15 cellular contexts compared by ENCODE assay signal in genomic region chr16:75116911-75117245, GRCh38. TPM values are rescaled to one million over a fixed set of nuclear protein-coding genes. Genes with fewer than 3 reads are reported as not detected.
DNase-seq lines count a peak whose midpoint lies in the region; ATAC-seq and TF ChIP-seq lines count a peak whose summit lies in the region.
"Had no signal": no experiment of that assay in that cellular context is flagged by ENCODE, and none has a peak within 500 bp of the region (broad histone marks: within the 10 kb centered on the region; RNA-seq: fewer than 3 reads in every experiment).

No MANE protein-coding gene starts in this region.

- no peak overlapping the region for H2AFZ ChIP-seq in SK-N-SH (ENCODE audit: low read depth)

- CTCF ChIA-PET in HEK293 (lab: Yijun Ruan, JAX) (no interaction called here), WTC11 (lab: Charles Lee) (interaction anchor here (1.2 kb wide), 2 partner anchors 118 to 254 kb away, joined by 3 read pairs; partner anchors contain the start of gene ZNRF1), SK-N-SH (lab: Yijun Ruan, JAX) (interaction anchor here (0.6 to 1.7 kb wide), 2 partner anchors 102 to 118 kb away, joined by 3 to 11 read pairs; partner anchors contain the start of gene ZNRF1)

- WGBS in SK-N-SH (ENCODE audit: low lambda C conversion rate): 38% methylated on average over 3 of the region's 3 CpGs

- H3K27ac Mint-ChIP-seq in WTC11: peak overlapping the region; percentile 92
- H3K27ac Mint-ChIP-seq: stimulated activated naive CD8-positive, alpha-beta T cell treated with anti-CD3 and anti-CD28 coated beads, Interleukin-15, amount 100 ng/mL, for 72 hours had no signal

- H3K27me3 ChIP-seq in iPS-15b (ENCODE audit: control insufficient read depth, insufficient read depth, low read length) (no peaks in the 10 kb centered on the region), skeletal muscle tissue (ENCODE audit: control insufficient read depth in 3 of 3, insufficient read depth in 3 of 3, low read length in 3 of 3) (no peaks in the 10 kb centered on the region), SK-N-SH (ENCODE audit: insufficient read depth) (no peaks in the 10 kb centered on the region)

- TF ChIP-seq CTCF in HEK293 (tag by site-specific recombination; IDR thresholded peaks at IDR 0.05) (no peak), WTC11 (IDR thresholded peaks at IDR 0.05) (no peak), SK-N-SH (IDR thresholded peaks at IDR 0.05) (no peak)

- DNase-seq in WTC11 (ENCODE audit: low spot score): no peak
- no peak for DNase-seq in T-helper 2 cell
- no peak for DNase-seq in SW480 (ENCODE audit: low spot score)
- DNase-seq in SK-N-SH: no peak
- DNase-seq in NCI-H446 treated with DMSO at 0.1 percent for 48 hours (lab: John Stamatoyannopoulos, UW): no peak
- DNase-seq: activated CD4-positive, alpha-beta T cell treated with anti-CD3 and anti-CD28 coated beads for 48 hours; activated T-cell treated with anti-CD3 and anti-CD28 coated beads, Interleukin-2, amount 50 U/mL, for 24 hours; NCI-H1694 treated with DMSO at 0.1 percent for 48 hours; NCI-H774; stimulated activated naive CD8-positive, alpha-beta T cell treated with anti-CD3 and anti-CD28 coated beads, Interleukin-15, amount 100 ng/mL, for 72 hours had no signal

- H3K79me2 ChIP-seq in SK-N-SH (ENCODE audit: insufficient read depth): no peaks in the 10 kb centered on the region

- H3K4me2 ChIP-seq in SK-N-SH: no peak overlapping the region

- POLR2A ChIA-PET in HEK293 (lab: Yijun Ruan, JAX) (interaction anchor here (0.7 kb wide), 1 partner anchor 166 kb away, joined by 4 read pairs; no protein-coding TSS in a partner anchor), WTC11 (lab: Charles Lee) (no interaction called here), SK-N-SH (lab: Yijun Ruan, JAX) (interaction anchor here (0.7 kb wide), 1 partner anchor 11 kb away, joined by 3 read pairs; no protein-coding TSS in a partner anchor)

- peaks cover 6% of the 10 kb centered on the region for H3K36me3 Mint-ChIP-seq in WTC11

- no peaks in the 10 kb centered on the region for H3F3A ChIP-seq in SK-N-SH (replicated peaks; ENCODE audit: insufficient read depth)

- H3K27ac ChIP-seq in HEK293 (ENCODE audit: extremely low read depth, low read depth, low read length) (no peak overlapping the region), skeletal muscle tissue (ENCODE audit: low read depth, low read length) (peak overlapping the region; percentile 96), SK-N-SH (ENCODE audit: low read depth in 2 of 2, low read length in 1 of 2) (no peak overlapping the region)
- H3K27ac ChIP-seq: BLaER1 treated with 17β-estradiol and CSF1 and Interleukin-3, amounts not matched to agents 10 nM and 100 nM had no signal

- H3K36me3 ChIP-seq in HEK293 (ENCODE audit: control insufficient read depth in 2 of 2, insufficient read depth in 1 of 2, low read length in 2 of 2) (no peaks in the 10 kb centered on the region), iPS-15b (ENCODE audit: control insufficient read depth, insufficient read depth, low read length) (peaks cover 23% of the 10 kb centered on the region), skeletal muscle tissue (ENCODE audit: control insufficient read depth in 3 of 3, insufficient read depth in 3 of 3, low read length in 3 of 3) (peaks cover 7 to 22% (median 20%) of the 10 kb centered on the region in 3 donors), SK-N-SH (replicated peaks in 1 of 2; ENCODE audit: control insufficient read depth in 1 of 2, insufficient read depth in 2 of 2, low read length in 1 of 2) (no peaks in the 10 kb centered on the region)
- H3K36me3 ChIP-seq: BLaER1 treated with 17β-estradiol and CSF1 and Interleukin-3, amounts not matched to agents 10 nM and 100 nM had no signal

- H3K9ac ChIP-seq in iPS-15b (ENCODE audit: low read depth, low read length) (no peak overlapping the region), skeletal muscle tissue (ENCODE audit: low read depth in 1 of 3, low read length in 3 of 3) (peak overlapping the region in 1 of 3 donors; percentile 95), SK-N-SH (no peak overlapping the region)
- H3K9ac ChIP-seq: BLaER1 treated with 17β-estradiol and CSF1 and Interleukin-3, amounts not matched to agents 10 nM and 100 nM had no signal

- peaks cover 57% of the 10 kb centered on the region for H3K4me1 Mint-ChIP-seq in WTC11

- H3K9me2 ChIP-seq in SK-N-SH: no peaks in the 10 kb centered on the region

- no peaks in the 10 kb centered on the region for H3K27me3 Mint-ChIP-seq in WTC11 (ENCODE audit: low read depth)

- H3K4me1 ChIP-seq in HEK293 (ENCODE audit: control insufficient read depth, insufficient read depth, low read length): no peaks in the 10 kb centered on the region
- peaks cover 16% of the 10 kb centered on the region for H3K4me1 ChIP-seq in iPS-15b (ENCODE audit: control insufficient read depth, insufficient read depth, low read length)
- H3K4me1 ChIP-seq in skeletal muscle tissue (ENCODE audit: control insufficient read depth in 3 of 3, insufficient read depth in 3 of 3, low read length in 3 of 3): peaks cover 36 to 45% (median 39%) of the 10 kb centered on the region in 3 donors
- H3K4me1 ChIP-seq in SK-N-SH (ENCODE audit: control insufficient read depth in 1 of 2, insufficient read depth in 2 of 2, low read depth in 1 of 2, low read length in 1 of 2): peaks cover 0 to 5% of the 10 kb centered on the region in 2 experiments; a peak in 1 of 4 replicates

- no peak for TF ChIP-seq EP300 in SK-N-SH (IDR thresholded peaks at IDR 0.05; ENCODE audit: borderline replicate concordance in 1 of 2, low read depth in 1 of 2, low read length in 1 of 2)

- no peaks in the 10 kb centered on the region for H3K9me3 ChIP-seq in HEK293 (ENCODE audit: control insufficient read depth, insufficient read depth, low read depth, low read length)
- H3K9me3 ChIP-seq in iPS-15b (ENCODE audit: control insufficient read depth, insufficient read depth, low read length): peaks cover 6% of the 10 kb centered on the region
- peaks cover 0 to under 1% (median 0%) of the 10 kb centered on the region in 3 donors for H3K9me3 ChIP-seq in skeletal muscle tissue (ENCODE audit: control insufficient read depth in 3 of 3, low read length in 3 of 3)
- H3K9me3 ChIP-seq in SK-N-SH: 0 out of 2 replicates have a peak, but pooled peaks cover 5% of the 10 kb centered on the region

- no peak overlapping the region for H3K4me3 ChIP-seq in HEK293 (ENCODE audit: low read depth, low read length)
- H3K4me3 ChIP-seq in iPS-15b (ENCODE audit: low read depth, low read length): peak overlapping the region; percentile 66
- peak overlapping the region; percentile 87 to 95 (median 95) for H3K4me3 ChIP-seq in skeletal muscle tissue (ENCODE audit: low read length in 3 of 3)
- H3K4me3 ChIP-seq in SK-N-SH (ENCODE audit: low read depth in 2 of 2, low read length in 1 of 2): no peak overlapping the region
- H3K4me3 ChIP-seq: BLaER1 treated with 17β-estradiol and CSF1 and Interleukin-3, amounts not matched to agents 10 nM and 100 nM had no signal

- ATAC-seq in WTC11: peak; percentile 6

- H3K9me3 Mint-ChIP-seq in WTC11: peaks cover 6% of the 10 kb centered on the region

- peak overlapping the region; percentile 69 for H3K4me3 Mint-ChIP-seq in WTC11

- H4K20me1 ChIP-seq in SK-N-SH (ENCODE audit: insufficient read depth): no peaks in the 10 kb centered on the region

- TF ChIP-seq RAD21 in SK-N-SH (IDR thresholded peaks at IDR 0.05; ENCODE audit: low read length): no peak

TF ChIP-seq in HEK293, 187 proteins besides CTCF, POLR2A, EP300 and RAD21 (continues in another document):
- TF ChIP-seq KLF1 (tag by site-specific recombination; IDR thresholded peaks at IDR 0.05): 0 out of 2 replicates have a peak, but pooled peaks have one; percentile 2

TF ChIP-seq in WTC11, 78 proteins besides CTCF, POLR2A, EP300 and RAD21 (continues in another document):
- TF ChIP-seq RORB (CRISPR knock-in tag; IDR thresholded peaks at IDR 0.05) (no peak), SMAD4 (CRISPR knock-in tag; IDR thresholded peaks at IDR 0.05) (no peak)

TF ChIP-seq in SK-N-SH, 30 proteins besides CTCF, POLR2A, EP300 and RAD21 (continues in another document):
- no peak for TF ChIP-seq USF2 (IDR thresholded peaks at IDR 0.05; ENCODE audit: borderline replicate concordance, low read depth, low read length)
- no peak for TF ChIP-seq FOXM1 (IDR thresholded peaks at IDR 0.05; ENCODE audit: low read depth)
- no peak for TF ChIP-seq IRF3 (IDR thresholded peaks at IDR 0.05; ENCODE audit: low read depth, low read length)
- TF ChIP-seq FOSL2 (IDR thresholded peaks at IDR 0.05; ENCODE audit: borderline replicate concordance, low read depth): no peak
- TF ChIP-seq MAX (IDR thresholded peaks at IDR 0.05; ENCODE audit: low read depth): no peak
- no peak for TF ChIP-seq GATA2 (CRISPR knock-in tag; IDR thresholded peaks at IDR 0.05)
- no peak for TF ChIP-seq EZH2phosphoT487 (IDR thresholded peaks at IDR 0.05; ENCODE audit: borderline replicate concordance, low read depth)

RNA-seq across cellular contexts. Expression of gene LDHD, which starts 0.3 kb away (rescaled TPM):
- 12.3 to 12.6 TPM (median 12.3 TPM) in 3 replicates for total RNA-seq in WTC11 (2021)
- total RNA-seq in skeletal muscle tissue: 6.3 TPM
- polyA plus RNA-seq in SK-N-SH (2012; rRNA removed): 0.53 and 0.70 TPM in 2 replicates
- 0.15 and 0.25 TPM in 2 replicates for polyA plus RNA-seq in SK-N-SH (2012; cell fraction: cytosol; rRNA removed)
- polyA plus RNA-seq in SK-N-SH (2012; cell fraction: nucleus; rRNA removed): 1.4 TPM in 2 replicates
- total RNA-seq: Daoy had no signal

RNA-seq across cellular contexts. Expression of gene ZFP1, which starts 31.4 kb away (rescaled TPM):
- total RNA-seq in WTC11 (2021): 9.7 to 11.7 TPM (median 10.3 TPM) in 3 replicates
- total RNA-seq in skeletal muscle tissue: 12.5 TPM
- polyA plus RNA-seq in SK-N-SH (2012; rRNA removed): 3.0 and 3.7 TPM in 2 replicates
- polyA plus RNA-seq in SK-N-SH (2012; cell fraction: cytosol; rRNA removed): 4.5 and 4.6 TPM in 2 replicates
- polyA plus RNA-seq in SK-N-SH (2012; cell fraction: nucleus; rRNA removed): 1.7 and 3.6 TPM in 2 replicates

Comparison
In these comparisons a context has a peak if more than half of its experiments do, and no peak if none do; other contexts are left out.
1. H3K4me3 ChIP-seq: peak in iPS-15b (single experiment) and skeletal muscle tissue (3 of 3); none in HEK293 (single experiment) and SK-N-SH (0 of 2).